ENCODE assay signal across 1 cellular context in genomic region chr19:40750285-40751064, GRCh38.
A peak's percentile ranks its signal among the peaks of the same experiment; 100 is the strongest.
TF ChIP-seq lines count a peak whose summit lies in the region.

Gene ACTMAP, minus strand, starts transcription at chr19:40750477. Its CDS starts 674 bp downstream, at chr19:40749803.

TF ChIP-seq in WTC11, 78 proteins besides CTCF, POLR2A, EP300 and RAD21 (continued from another document):
- TF ChIP-seq, protein P1, sequence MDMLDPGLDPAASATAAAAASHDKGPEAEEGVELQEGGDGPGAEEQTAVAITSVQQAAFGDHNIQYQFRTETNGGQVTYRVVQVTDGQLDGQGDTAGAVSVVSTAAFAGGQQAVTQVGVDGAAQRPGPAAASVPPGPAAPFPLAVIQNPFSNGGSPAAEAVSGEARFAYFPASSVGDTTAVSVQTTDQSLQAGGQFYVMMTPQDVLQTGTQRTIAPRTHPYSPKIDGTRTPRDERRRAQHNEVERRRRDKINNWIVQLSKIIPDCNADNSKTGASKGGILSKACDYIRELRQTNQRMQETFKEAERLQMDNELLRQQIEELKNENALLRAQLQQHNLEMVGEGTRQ (CRISPR knock-in tag; IDR thresholded peaks at IDR 0.05), result peak; percentile 98
- no peak for TF ChIP-seq TEAD4 (CRISPR knock-in tag; IDR thresholded peaks at IDR 0.05)
- no peak for TF ChIP-seq ERG (CRISPR knock-in tag; IDR thresholded peaks at IDR 0.05)
- peak; percentile 96 for TF ChIP-seq SP1 (CRISPR knock-in tag; conservative IDR thresholded peaks at IDR 0.05)
- peak; percentile 75 for TF ChIP-seq MYBL2 (CRISPR knock-in tag; IDR thresholded peaks at IDR 0.05)
- no peak for TF ChIP-seq RORB (CRISPR knock-in tag; IDR thresholded peaks at IDR 0.05)
- TF ChIP-seq USF1 (CRISPR knock-in tag; IDR thresholded peaks at IDR 0.05), result peak; percentile 98
- TF ChIP-seq SMAD4 (CRISPR knock-in tag; IDR thresholded peaks at IDR 0.05), result no peak
- peak; percentile 24 for TF ChIP-seq FOXK1 (CRISPR knock-in tag; IDR thresholded peaks at IDR 0.05)
- TF ChIP-seq GABPB1 (CRISPR knock-in tag; IDR thresholded peaks at IDR 0.05), result peak; percentile 35
- TF ChIP-seq ATF1 (CRISPR knock-in tag; IDR thresholded peaks at IDR 0.05), result no peak
- peak; percentile 89 for TF ChIP-seq E2F5 (CRISPR knock-in tag; IDR thresholded peaks at IDR 0.05)
- TF ChIP-seq, protein P2, sequence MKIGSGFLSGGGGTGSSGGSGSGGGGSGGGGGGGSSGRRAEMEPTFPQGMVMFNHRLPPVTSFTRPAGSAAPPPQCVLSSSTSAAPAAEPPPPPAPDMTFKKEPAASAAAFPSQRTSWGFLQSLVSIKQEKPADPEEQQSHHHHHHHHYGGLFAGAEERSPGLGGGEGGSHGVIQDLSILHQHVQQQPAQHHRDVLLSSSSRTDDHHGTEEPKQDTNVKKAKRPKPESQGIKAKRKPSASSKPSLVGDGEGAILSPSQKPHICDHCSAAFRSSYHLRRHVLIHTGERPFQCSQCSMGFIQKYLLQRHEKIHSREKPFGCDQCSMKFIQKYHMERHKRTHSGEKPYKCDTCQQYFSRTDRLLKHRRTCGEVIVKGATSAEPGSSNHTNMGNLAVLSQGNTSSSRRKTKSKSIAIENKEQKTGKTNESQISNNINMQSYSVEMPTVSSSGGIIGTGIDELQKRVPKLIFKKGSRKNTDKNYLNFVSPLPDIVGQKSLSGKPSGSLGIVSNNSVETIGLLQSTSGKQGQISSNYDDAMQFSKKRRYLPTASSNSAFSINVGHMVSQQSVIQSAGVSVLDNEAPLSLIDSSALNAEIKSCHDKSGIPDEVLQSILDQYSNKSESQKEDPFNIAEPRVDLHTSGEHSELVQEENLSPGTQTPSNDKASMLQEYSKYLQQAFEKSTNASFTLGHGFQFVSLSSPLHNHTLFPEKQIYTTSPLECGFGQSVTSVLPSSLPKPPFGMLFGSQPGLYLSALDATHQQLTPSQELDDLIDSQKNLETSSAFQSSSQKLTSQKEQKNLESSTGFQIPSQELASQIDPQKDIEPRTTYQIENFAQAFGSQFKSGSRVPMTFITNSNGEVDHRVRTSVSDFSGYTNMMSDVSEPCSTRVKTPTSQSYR (CRISPR knock-in tag; IDR thresholded peaks at IDR 0.05), result no peak
